In genomic region chr4:70932984-70933383, GRCh38 we compare ENCODE assay signal across 30 cellular contexts.
"Had no signal": no experiment of that assay in that cellular context is flagged by ENCODE, and none has a peak within 500 bp of the region (broad histone marks: within the 10 kb centered on the region; RNA-seq: fewer than 3 reads in every experiment).

No MANE protein-coding gene starts in this region.

- DNase-seq: activated CD4-positive, alpha-beta T cell treated with anti-CD3 and anti-CD28 coated beads, Interleukin-2, amount 10 ng/mL, durations not matched to agents 24 days and 14 days; activated CD4-positive, alpha-beta T cell treated with anti-CD3 and anti-CD28 coated beads, Interleukin-2, amount 50 U/mL, for 4 hours; activated CD8-positive, alpha-beta T cell treated with anti-CD3 and anti-CD28 coated beads for 36 hours; activated gamma-delta T cell treated with Interleukin-2 at 50 U/mL for 16 hours; activated naive CD4-positive, alpha-beta T cell treated with anti-CD3 and anti-CD28 coated beads for 36 hours; activated naive CD8-positive, alpha-beta T cell treated with anti-CD3 and anti-CD28 coated beads for 36 hours; activated T-cell treated with anti-CD3 and anti-CD28 coated beads, Interleukin-2, amount 50 U/mL, for 4 hours; amniotic stem cell; aorta; brain microvascular endothelial cell; central memory CD4-positive, alpha-beta T cell; NCI-H1092 treated with DMSO at 0.1 percent for 48 hours; NCI-H1417; NCI-H146; NCI-H187; NCI-H2081; NCI-H2171 treated with DMSO at 0.1 percent for 48 hours; NCI-H2227 treated with DMSO at 0.1 percent for 48 hours; NCI-H446; NCI-H510A treated with DMSO at 0.1 percent for 48 hours; NCI-H526 treated with DMSO at 0.1 percent for 48 hours; NCI-H774; PC-9; SIG-M5; T1000 had no signal

- H3K4me2 ChIP-seq: PC-9 had no signal

- H3K9me3 Mint-ChIP-seq: activated naive CD4-positive, alpha-beta T cell treated with anti-CD3 and anti-CD28 coated beads for 36 hours; activated T-cell treated with anti-CD3 and anti-CD28 coated beads, Interleukin-2, amount 50 U/mL, for 4 hours had no signal

- H3K27me3 ChIP-seq: brain microvascular endothelial cell had no signal

- FAIRE-seq: RCC 7860, TTC549 had no signal

- H3K27ac ChIP-seq: brain microvascular endothelial cell, PC-9, RWPE1 had no signal

- H3K4me3 ChIP-seq: PC-9 had no signal

- H3K27ac Mint-ChIP-seq: activated CD4-positive, alpha-beta T cell treated with anti-CD3 and anti-CD28 coated beads, Interleukin-2, amount 10 ng/mL, durations not matched to agents 24 days and 14 days; activated CD8-positive, alpha-beta T cell treated with anti-CD3 and anti-CD28 coated beads for 36 hours; activated naive CD4-positive, alpha-beta T cell treated with anti-CD3 and anti-CD28 coated beads for 36 hours; activated naive CD8-positive, alpha-beta T cell treated with anti-CD3 and anti-CD28 coated beads for 36 hours; activated T-helper 1 cell treated with anti-CD3 and anti-CD28 coated beads, Interleukin-12 subunit alpha, Interleukin-12 subunit beta, Interleukin-2, Interleukin-4 antibody, amounts not matched to agents 30 ng/mL and 10 ng/mL and 1 ng/mL, durations not matched to agents 14 hours and 24 hours and 36 hours had no signal

- H3K36me3 ChIP-seq: brain microvascular endothelial cell had no signal

- ATAC-seq: activated CD8-positive, alpha-beta T cell treated with anti-CD3 and anti-CD28 coated beads for 36 hours; activated T-cell treated with anti-CD3 and anti-CD28 coated beads, Interleukin-2, amount 50 U/mL, for 4 hours; Right ventricle myocardium inferior had no signal

- H3K27me3 Mint-ChIP-seq: activated CD4-positive, alpha-beta T cell treated with anti-CD3 and anti-CD28 coated beads, Interleukin-2, amount 10 ng/mL, durations not matched to agents 24 days and 14 days; activated CD8-positive, alpha-beta T cell treated with anti-CD3 and anti-CD28 coated beads for 36 hours; activated naive CD8-positive, alpha-beta T cell treated with anti-CD3 and anti-CD28 coated beads for 36 hours had no signal

- H3K4me3 Mint-ChIP-seq: activated CD4-positive, alpha-beta T cell treated with anti-CD3 and anti-CD28 coated beads, Interleukin-2, amount 10 ng/mL, durations not matched to agents 24 days and 14 days; activated CD8-positive, alpha-beta T cell treated with anti-CD3 and anti-CD28 coated beads for 36 hours; activated naive CD4-positive, alpha-beta T cell treated with anti-CD3 and anti-CD28 coated beads for 36 hours; activated naive CD8-positive, alpha-beta T cell treated with anti-CD3 and anti-CD28 coated beads for 36 hours; activated T-cell treated with anti-CD3 and anti-CD28 coated beads, Interleukin-2, amount 50 U/mL, for 4 hours; activated T-helper 1 cell treated with anti-CD3 and anti-CD28 coated beads, Interleukin-12 subunit alpha, Interleukin-12 subunit beta, Interleukin-2, Interleukin-4 antibody, amounts not matched to agents 30 ng/mL and 10 ng/mL and 1 ng/mL, durations not matched to agents 14 hours and 24 hours and 36 hours had no signal

- H2AFZ ChIP-seq: PC-9 had no signal
